Comparison of ENCODE assay signal across 1 cellular context in the genomic region with DNA sequence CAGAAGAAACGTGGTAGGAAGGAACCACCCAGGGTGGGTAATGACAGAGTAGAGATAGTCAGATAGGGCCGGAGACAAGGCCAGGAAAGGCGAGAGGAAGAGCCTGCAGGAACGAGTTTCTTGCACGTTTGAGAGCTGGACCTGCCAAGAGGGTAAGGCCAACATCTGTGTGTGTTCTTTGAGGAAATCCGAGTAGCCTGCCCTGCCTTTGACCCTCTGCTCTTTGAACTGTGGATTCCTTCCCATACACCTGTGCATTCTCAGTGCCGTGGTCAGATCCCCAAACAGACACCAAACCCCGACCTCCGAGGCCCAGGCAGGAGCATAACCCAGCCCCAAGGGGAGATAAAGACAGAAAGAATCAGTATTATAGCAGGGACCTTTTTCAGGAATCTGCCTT.
TF ChIP-seq lines count a peak whose summit lies in the region.

No MANE protein-coding gene starts in this region.

TF ChIP-seq in K562, 482 proteins besides CTCF, POLR2A, EP300 and RAD21 (continued from another document):
- TF ChIP-seq, protein P1, sequence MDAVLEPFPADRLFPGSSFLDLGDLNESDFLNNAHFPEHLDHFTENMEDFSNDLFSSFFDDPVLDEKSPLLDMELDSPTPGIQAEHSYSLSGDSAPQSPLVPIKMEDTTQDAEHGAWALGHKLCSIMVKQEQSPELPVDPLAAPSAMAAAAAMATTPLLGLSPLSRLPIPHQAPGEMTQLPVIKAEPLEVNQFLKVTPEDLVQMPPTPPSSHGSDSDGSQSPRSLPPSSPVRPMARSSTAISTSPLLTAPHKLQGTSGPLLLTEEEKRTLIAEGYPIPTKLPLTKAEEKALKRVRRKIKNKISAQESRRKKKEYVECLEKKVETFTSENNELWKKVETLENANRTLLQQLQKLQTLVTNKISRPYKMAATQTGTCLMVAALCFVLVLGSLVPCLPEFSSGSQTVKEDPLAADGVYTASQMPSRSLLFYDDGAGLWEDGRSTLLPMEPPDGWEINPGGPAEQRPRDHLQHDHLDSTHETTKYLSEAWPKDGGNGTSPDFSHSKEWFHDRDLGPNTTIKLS (IDR thresholded peaks at IDR 0.05; ENCODE audit: borderline replicate concordance, low read depth), result no peak
- TF ChIP-seq HLTF (IDR thresholded peaks at IDR 0.05) (no peak), C11orf30 (IDR thresholded peaks at IDR 0.05; ENCODE audit: low read depth) (no peak), SMAD1 (IDR thresholded peaks at IDR 0.05; ENCODE audit: low read depth, low read length, partially characterized antibody) (no peak), RUNX1 (IDR thresholded peaks at IDR 0.05; ENCODE audit: low read depth) (no peak), GATA2 (CRISPR knock-in tag; IDR thresholded peaks at IDR 0.05) (no peak)
- TF ChIP-seq, protein P2, sequence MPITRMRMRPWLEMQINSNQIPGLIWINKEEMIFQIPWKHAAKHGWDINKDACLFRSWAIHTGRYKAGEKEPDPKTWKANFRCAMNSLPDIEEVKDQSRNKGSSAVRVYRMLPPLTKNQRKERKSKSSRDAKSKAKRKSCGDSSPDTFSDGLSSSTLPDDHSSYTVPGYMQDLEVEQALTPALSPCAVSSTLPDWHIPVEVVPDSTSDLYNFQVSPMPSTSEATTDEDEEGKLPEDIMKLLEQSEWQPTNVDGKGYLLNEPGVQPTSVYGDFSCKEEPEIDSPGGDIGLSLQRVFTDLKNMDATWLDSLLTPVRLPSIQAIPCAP (CRISPR knock-in tag; IDR thresholded peaks at IDR 0.05; ENCODE audit: borderline replicate concordance), result no peak
- TF ChIP-seq, protein P3, sequence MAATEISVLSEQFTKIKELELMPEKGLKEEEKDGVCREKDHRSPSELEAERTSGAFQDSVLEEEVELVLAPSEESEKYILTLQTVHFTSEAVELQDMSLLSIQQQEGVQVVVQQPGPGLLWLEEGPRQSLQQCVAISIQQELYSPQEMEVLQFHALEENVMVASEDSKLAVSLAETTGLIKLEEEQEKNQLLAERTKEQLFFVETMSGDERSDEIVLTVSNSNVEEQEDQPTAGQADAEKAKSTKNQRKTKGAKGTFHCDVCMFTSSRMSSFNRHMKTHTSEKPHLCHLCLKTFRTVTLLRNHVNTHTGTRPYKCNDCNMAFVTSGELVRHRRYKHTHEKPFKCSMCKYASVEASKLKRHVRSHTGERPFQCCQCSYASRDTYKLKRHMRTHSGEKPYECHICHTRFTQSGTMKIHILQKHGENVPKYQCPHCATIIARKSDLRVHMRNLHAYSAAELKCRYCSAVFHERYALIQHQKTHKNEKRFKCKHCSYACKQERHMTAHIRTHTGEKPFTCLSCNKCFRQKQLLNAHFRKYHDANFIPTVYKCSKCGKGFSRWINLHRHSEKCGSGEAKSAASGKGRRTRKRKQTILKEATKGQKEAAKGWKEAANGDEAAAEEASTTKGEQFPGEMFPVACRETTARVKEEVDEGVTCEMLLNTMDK (IDR thresholded peaks at IDR 0.05; ENCODE audit: borderline replicate concordance, insufficient read depth, low read depth, low read length, poor library complexity, severe bottlenecking), result no peak
- TF ChIP-seq, protein P4, sequence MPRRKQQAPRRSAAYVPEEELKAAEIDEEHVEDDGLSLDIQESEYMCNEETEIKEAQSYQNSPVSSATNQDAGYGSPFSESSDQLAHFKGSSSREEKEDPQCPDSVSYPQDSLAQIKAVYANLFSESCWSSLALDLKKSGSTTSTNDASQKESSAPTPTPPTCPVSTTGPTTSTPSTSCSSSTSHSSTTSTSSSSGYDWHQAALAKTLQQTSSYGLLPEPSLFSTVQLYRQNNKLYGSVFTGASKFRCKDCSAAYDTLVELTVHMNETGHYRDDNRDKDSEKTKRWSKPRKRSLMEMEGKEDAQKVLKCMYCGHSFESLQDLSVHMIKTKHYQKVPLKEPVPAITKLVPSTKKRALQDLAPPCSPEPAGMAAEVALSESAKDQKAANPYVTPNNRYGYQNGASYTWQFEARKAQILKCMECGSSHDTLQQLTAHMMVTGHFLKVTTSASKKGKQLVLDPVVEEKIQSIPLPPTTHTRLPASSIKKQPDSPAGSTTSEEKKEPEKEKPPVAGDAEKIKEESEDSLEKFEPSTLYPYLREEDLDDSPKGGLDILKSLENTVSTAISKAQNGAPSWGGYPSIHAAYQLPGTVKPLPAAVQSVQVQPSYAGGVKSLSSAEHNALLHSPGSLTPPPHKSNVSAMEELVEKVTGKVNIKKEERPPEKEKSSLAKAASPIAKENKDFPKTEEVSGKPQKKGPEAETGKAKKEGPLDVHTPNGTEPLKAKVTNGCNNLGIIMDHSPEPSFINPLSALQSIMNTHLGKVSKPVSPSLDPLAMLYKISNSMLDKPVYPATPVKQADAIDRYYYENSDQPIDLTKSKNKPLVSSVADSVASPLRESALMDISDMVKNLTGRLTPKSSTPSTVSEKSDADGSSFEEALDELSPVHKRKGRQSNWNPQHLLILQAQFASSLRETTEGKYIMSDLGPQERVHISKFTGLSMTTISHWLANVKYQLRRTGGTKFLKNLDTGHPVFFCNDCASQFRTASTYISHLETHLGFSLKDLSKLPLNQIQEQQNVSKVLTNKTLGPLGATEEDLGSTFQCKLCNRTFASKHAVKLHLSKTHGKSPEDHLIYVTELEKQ (CRISPR knock-in tag; IDR thresholded peaks at IDR 0.05), result no peak
- TF ChIP-seq, protein P5, sequence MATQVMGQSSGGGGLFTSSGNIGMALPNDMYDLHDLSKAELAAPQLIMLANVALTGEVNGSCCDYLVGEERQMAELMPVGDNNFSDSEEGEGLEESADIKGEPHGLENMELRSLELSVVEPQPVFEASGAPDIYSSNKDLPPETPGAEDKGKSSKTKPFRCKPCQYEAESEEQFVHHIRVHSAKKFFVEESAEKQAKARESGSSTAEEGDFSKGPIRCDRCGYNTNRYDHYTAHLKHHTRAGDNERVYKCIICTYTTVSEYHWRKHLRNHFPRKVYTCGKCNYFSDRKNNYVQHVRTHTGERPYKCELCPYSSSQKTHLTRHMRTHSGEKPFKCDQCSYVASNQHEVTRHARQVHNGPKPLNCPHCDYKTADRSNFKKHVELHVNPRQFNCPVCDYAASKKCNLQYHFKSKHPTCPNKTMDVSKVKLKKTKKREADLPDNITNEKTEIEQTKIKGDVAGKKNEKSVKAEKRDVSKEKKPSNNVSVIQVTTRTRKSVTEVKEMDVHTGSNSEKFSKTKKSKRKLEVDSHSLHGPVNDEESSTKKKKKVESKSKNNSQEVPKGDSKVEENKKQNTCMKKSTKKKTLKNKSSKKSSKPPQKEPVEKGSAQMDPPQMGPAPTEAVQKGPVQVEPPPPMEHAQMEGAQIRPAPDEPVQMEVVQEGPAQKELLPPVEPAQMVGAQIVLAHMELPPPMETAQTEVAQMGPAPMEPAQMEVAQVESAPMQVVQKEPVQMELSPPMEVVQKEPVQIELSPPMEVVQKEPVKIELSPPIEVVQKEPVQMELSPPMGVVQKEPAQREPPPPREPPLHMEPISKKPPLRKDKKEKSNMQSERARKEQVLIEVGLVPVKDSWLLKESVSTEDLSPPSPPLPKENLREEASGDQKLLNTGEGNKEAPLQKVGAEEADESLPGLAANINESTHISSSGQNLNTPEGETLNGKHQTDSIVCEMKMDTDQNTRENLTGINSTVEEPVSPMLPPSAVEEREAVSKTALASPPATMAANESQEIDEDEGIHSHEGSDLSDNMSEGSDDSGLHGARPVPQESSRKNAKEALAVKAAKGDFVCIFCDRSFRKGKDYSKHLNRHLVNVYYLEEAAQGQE (CRISPR knock-in tag; IDR thresholded peaks at IDR 0.05; ENCODE audit: low read depth), result no peak
